In the genomic region with DNA sequence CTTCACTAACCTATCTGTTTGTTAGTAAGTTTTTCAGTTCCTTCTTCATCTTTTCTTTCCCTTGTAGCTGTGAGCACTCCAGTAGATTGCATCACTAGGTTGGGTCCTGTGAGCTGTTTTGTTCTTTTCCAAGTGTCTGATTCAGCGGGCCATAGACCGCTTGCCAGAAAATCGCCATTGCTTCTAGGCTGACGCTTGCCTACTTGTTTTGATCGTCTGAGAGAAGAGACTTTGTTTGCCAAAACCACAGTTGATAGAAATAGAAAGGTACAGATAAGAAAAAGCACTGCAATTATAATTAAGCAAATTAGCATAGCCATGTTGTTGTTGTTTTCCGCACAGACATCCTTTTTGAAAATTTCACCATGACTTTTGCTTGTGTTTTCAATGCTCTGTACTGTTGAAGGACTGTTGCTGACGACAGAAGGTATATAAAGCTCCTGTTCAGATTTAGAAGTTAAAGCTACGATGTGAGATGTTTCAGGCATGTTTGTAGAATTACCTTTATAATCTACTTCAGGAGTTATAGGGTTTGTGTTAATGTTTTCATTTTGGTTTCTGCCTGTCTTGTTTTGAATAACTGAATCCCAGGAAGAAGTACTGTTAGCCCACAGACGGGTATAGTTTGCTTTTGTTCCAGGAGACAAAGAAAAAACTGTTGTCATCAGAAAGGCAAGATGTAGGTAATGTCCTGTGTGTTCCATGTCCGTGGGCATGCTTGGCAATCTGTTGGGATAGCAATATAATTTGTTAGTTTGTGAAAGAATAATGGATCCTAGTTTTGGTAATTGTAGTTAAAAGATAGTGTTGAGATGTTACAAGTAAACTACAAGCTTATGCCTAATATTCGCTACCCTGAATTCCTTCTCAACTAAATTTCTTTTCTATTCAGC, we compare ENCODE assay signal across 8 cellular contexts. TPM values are rescaled to one million over a fixed set of nuclear protein-coding genes. Genes with fewer than 3 reads are reported as not detected.
DNase-seq lines count a peak whose midpoint lies in the region; ATAC-seq and TF ChIP-seq lines count a peak whose summit lies in the region.

No MANE protein-coding gene starts in this region.

- WGBS in HUES64, result 89% methylated on average over 10 of the region's 11 CpGs
- 17% methylated on average over 11 of the region's 11 CpGs for WGBS in thymus

- no peak for ATAC-seq in GM21367 (IDR thresholded peaks at IDR 0.05; ENCODE audit: unreplicated experiment)
- ATAC-seq in HG02759 (IDR thresholded peaks at IDR 0.05; ENCODE audit: unreplicated experiment), result no peak

- no peaks in the 10 kb centered on the region for H3K9me3 ChIP-seq in HUES64 (ENCODE audit: insufficient read depth, low read depth, low read length)
- no peaks in the 10 kb centered on the region for H3K9me3 ChIP-seq in colonic mucosa
- H3K9me3 ChIP-seq in muscle layer of colon (ENCODE audit: low read length), result no peaks in the 10 kb centered on the region
- no peaks in the 10 kb centered on the region for H3K9me3 ChIP-seq in thymus (ENCODE audit: control insufficient read depth)

- 0 out of 2 replicates have a peak overlapping the region, but pooled peaks have one; percentile 7 for H3K27ac ChIP-seq in HUES64 (ENCODE audit: low read depth, low read length)
- peak overlapping the region; percentile 54 for H3K27ac ChIP-seq in colonic mucosa
- H3K27ac ChIP-seq in muscle layer of colon (ENCODE audit: low read depth, low read length), result peak overlapping the region; percentile 47
- peak overlapping the region; percentile 89 for H3K27ac ChIP-seq in thymus (ENCODE audit: low read depth)

- no peaks in the 10 kb centered on the region for H3K36me3 ChIP-seq in HUES64 (ENCODE audit: insufficient read depth, low read length)
- H3K36me3 ChIP-seq in colonic mucosa, result no peaks in the 10 kb centered on the region
- H3K36me3 ChIP-seq in muscle layer of colon (ENCODE audit: insufficient read depth, low read length), result no peaks in the 10 kb centered on the region
- no peaks in the 10 kb centered on the region for H3K36me3 ChIP-seq in thymus (ENCODE audit: control insufficient read depth, insufficient read depth)

- intact Hi-C loops in colonic mucosa (cut with DNase I), result no loop called here

- peak overlapping the region; percentile 85 for H3K4me3 ChIP-seq in GM12865 (ENCODE audit: low read depth, low read length)
- H3K4me3 ChIP-seq in HUES64 (ENCODE audit: low read length), result no peak overlapping the region
- no peak overlapping the region for H3K4me3 ChIP-seq in colonic mucosa
- no peak overlapping the region for H3K4me3 ChIP-seq in muscle layer of colon (ENCODE audit: low read depth in 1 of 2, low read length in 2 of 2)
- peak overlapping the region; percentile 58 for H3K4me3 ChIP-seq in thymus (ENCODE audit: low read length)

- H3K27me3 ChIP-seq in HUES64 (ENCODE audit: insufficient read depth, low read length) (no peaks in the 10 kb centered on the region), colonic mucosa (no peaks in the 10 kb centered on the region), muscle layer of colon (ENCODE audit: control insufficient read depth in 1 of 2, insufficient read depth in 2 of 2, low read length in 2 of 2) (no peaks in the 10 kb centered on the region), thymus (ENCODE audit: control insufficient read depth, insufficient read depth) (no peaks in the 10 kb centered on the region)

- peak overlapping the region; percentile 28; the same call in 1 of the 2 replicates for H3K9ac ChIP-seq in HUES64 (ENCODE audit: low read depth, low read length)
- peak overlapping the region in 1 of 2 donors; percentile 21 for H3K9ac ChIP-seq in colonic mucosa (ENCODE audit: low read depth in 2 of 2, low read length in 2 of 2)
- H3K9ac ChIP-seq in muscle layer of colon (ENCODE audit: low read length), result no peak overlapping the region

- H3K4me1 ChIP-seq in HUES64 (ENCODE audit: insufficient read depth, low read length), result peaks cover 4% of the 10 kb centered on the region; the same call in 1 of the 2 replicates
- H3K4me1 ChIP-seq in colonic mucosa, result no peaks in the 10 kb centered on the region
- H3K4me1 ChIP-seq in muscle layer of colon (ENCODE audit: insufficient read depth, low read length), result peaks cover 3% of the 10 kb centered on the region
- H3K4me1 ChIP-seq in thymus (ENCODE audit: control insufficient read depth, insufficient read depth, low read length), result peaks cover 9% of the 10 kb centered on the region

- TF ChIP-seq CTCF in GM12865 (IDR thresholded peaks at IDR 0.05; ENCODE audit: insufficient read depth, low read depth, low read length, missing control alignments) (no peak), colonic mucosa (IDR thresholded peaks at IDR 0.05) (no peak)

- DNase-seq in GM12865 (ENCODE audit: low read depth) (peak; percentile 84), colonic mucosa (peak; percentile 28)
- peak; percentile 24 to 31 for DNase-seq in activated CD4-positive, alpha-beta T cell treated with anti-CD3 and anti-CD28 coated beads for 24 hours (ENCODE audit: low read depth in 2 of 2)

RNA-seq across cellular contexts. Expression of gene EVI2A, which starts 2.9 kb away (rescaled TPM):
- not detected for polyA plus RNA-seq in HUES64 (2013, experiment 1 of 2)
- polyA plus RNA-seq in HUES64 (2013, experiment 2 of 2), result not detected
- 1 to 10 TPM; 2.6 to 7.4 TPM for total RNA-seq in colonic mucosa
- 147 TPM for polyA plus RNA-seq in thymus

RNA-seq across cellular contexts. Expression of gene EVI2B, which starts 4.7 kb away (rescaled TPM):
- not detected for polyA plus RNA-seq in HUES64 (2013, experiment 1 of 2)
- polyA plus RNA-seq in HUES64 (2013, experiment 2 of 2), result not detected
- total RNA-seq in colonic mucosa, result 1 to 10 TPM; 2.2 to 8.5 TPM
- 50.4 TPM for polyA plus RNA-seq in thymus

RNA-seq across cellular contexts. Expression of gene OMG, which starts 21.5 kb away (rescaled TPM):
- not detected for polyA plus RNA-seq in HUES64 (2013, experiment 1 of 2)
- polyA plus RNA-seq in HUES64 (2013, experiment 2 of 2), result not detected
- under 1 TPM in 1 of 2 donors, not detected in 1; 0.40 TPM for total RNA-seq in colonic mucosa
- 1.3 TPM for polyA plus RNA-seq in thymus

Comparison
In these comparisons a context has a peak if more than half of its experiments do, and no peak if none do; other contexts are left out.
1. DNase-seq: peak in every context shown above with its lines; median percentile 84 in GM12865; 28 in colonic mucosa; 28 in activated CD4-positive, alpha-beta T cell treated with anti-CD3 and anti-CD28 coated beads for 24 hours.
2. H3K4me3 ChIP-seq: peak in GM12865 (single experiment) and thymus (single experiment); none in HUES64 (single experiment), colonic mucosa (single experiment) and muscle layer of colon (0 of 2).
3. H3K27ac ChIP-seq: peak in every context shown above with its lines; median percentile 89 in thymus; 54 in colonic mucosa; 47 in muscle layer of colon; 7 in HUES64.